In the genomic region with DNA sequence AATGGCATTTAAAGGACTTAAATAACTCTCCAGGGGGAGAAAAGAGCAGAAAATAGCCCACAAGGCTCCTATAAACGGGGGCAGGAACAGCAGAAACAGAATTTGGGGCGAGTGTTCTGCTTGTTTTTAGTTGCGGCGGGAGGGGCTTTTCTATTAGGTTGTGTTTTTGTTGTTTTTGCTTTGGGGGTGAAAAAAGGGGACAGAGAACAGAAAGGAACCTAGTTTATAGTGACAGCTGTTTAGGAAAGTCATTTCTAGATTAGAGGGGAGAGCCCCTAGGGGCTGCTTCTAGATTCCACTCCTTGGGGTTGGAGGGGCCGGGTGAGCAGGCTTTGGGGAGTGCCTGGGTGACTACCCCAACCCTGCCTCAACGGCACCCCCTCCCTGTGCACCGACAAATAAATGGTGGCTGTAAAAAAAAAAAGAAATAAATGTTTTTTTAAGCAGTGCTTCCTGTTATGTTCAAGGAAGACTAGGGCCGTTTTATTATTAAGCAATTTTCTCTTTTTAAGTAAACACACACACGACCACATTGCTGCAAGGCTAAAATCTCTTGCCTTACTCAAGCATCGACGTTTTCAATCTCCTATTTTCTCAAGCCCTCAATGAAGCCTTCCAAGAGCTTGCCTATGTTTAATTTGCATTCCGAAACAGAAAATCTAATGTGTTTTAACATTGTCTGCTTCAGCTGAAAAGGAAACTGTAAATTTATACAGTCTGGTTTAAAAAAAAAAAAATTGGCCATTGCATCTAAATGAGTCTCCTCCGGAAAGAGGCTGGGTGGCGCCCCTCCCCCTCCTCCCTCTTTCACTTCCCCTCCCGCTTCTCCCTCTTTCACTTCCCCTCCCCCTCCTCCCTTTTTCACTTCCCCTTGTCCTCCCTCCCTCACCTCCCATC, we compare ENCODE assay signal across 8 cellular contexts.
DNase-seq lines count a peak whose midpoint lies in the region; ATAC-seq, FAIRE-seq and TF ChIP-seq lines count a peak whose summit lies in the region.

No MANE protein-coding gene starts in this region.

- H3K4me3 ChIP-seq in fibroblast of lung (replicated peaks in 1 of 4; ENCODE audit: control extremely low read depth in 1 of 4, insufficient read depth in 1 of 4, low read depth in 3 of 4, low read length in 4 of 4) (peak overlapping the region in 2 of 4 experiments; percentile 28 to 32), neutrophil (ENCODE audit: low read depth in 1 of 2, low read length in 1 of 2) (peak overlapping the region; percentile 48 to 63)

- peaks cover 9% of the 10 kb centered on the region for H3K4me1 ChIP-seq in fibroblast of lung (ENCODE audit: control insufficient read depth, extremely low read depth, insufficient read depth, low read length)
- H3K4me1 ChIP-seq in neutrophil (ENCODE audit: control insufficient read depth in 1 of 2, insufficient read depth in 1 of 2, low read depth in 1 of 2, low read length in 1 of 2) = peaks cover 33 to 46% of the 10 kb centered on the region in 2 experiments

- H3K27me3 ChIP-seq in fibroblast of lung (ENCODE audit: control insufficient read depth, insufficient read depth, low read length) (no peaks in the 10 kb centered on the region), neutrophil (no peaks in the 10 kb centered on the region)

- H3K27me3 Mint-ChIP-seq in activated CD8-positive, alpha-beta T cell treated with anti-CD3 and anti-CD28 coated beads, Interleukin-2, amount 10 ng/mL, durations not matched to agents 7 days and 5 days (ENCODE audit: low read depth) = no peaks in the 10 kb centered on the region

- H3K4me2 ChIP-seq in fibroblast of lung (ENCODE audit: extremely low read depth, insufficient read depth, low read length) = peak overlapping the region; percentile 44

- POLR2A ChIA-PET in activated CD8-positive, alpha-beta T cell treated with anti-CD3 and anti-CD28 coated beads, Interleukin-2, amount 10 ng/mL, durations not matched to agents 7 days and 5 days (lab: Charles Lee) = interaction anchor here (0.6 to 1.8 kb wide), 3 partner anchors 11 to 135 kb away, joined by 3 to 5 read pairs (median 4); no protein-coding TSS in a partner anchor

- peak overlapping the region; percentile 7 for H3K9ac ChIP-seq in fibroblast of lung (ENCODE audit: insufficient read depth, low read length)

- CTCF ChIA-PET in activated CD8-positive, alpha-beta T cell treated with anti-CD3 and anti-CD28 coated beads, Interleukin-2, amount 10 ng/mL, durations not matched to agents 7 days and 5 days (lab: Charles Lee) = interaction anchor here (1.0 to 1.8 kb wide), 3 partner anchors 11 to 121 kb away, joined by 4 to 8 read pairs (median 5); no protein-coding TSS in a partner anchor

- H3K9me3 Mint-ChIP-seq in activated CD8-positive, alpha-beta T cell treated with anti-CD3 and anti-CD28 coated beads, Interleukin-2, amount 10 ng/mL, durations not matched to agents 7 days and 5 days (ENCODE audit: insufficient read depth) = no peaks in the 10 kb centered on the region

- no peaks in the 10 kb centered on the region for H3K36me3 ChIP-seq in fibroblast of lung (ENCODE audit: control insufficient read depth, insufficient read depth, low read length)
- no peaks in the 10 kb centered on the region for H3K36me3 ChIP-seq in neutrophil

- H3K9me3 ChIP-seq in fibroblast of lung (ENCODE audit: control insufficient read depth, insufficient read depth, low read depth, low read length) (no peaks in the 10 kb centered on the region), neutrophil (no peaks in the 10 kb centered on the region)

- H2AFZ ChIP-seq in fibroblast of lung (ENCODE audit: low read length) = no peak overlapping the region

- H3K79me2 ChIP-seq in fibroblast of lung (ENCODE audit: control insufficient read depth, insufficient read depth, low read length) = no peaks in the 10 kb centered on the region

- H3K27ac Mint-ChIP-seq in activated CD8-positive, alpha-beta T cell treated with anti-CD3 and anti-CD28 coated beads, Interleukin-2, amount 10 ng/mL, durations not matched to agents 7 days and 5 days = peak overlapping the region; percentile 92

- ATAC-seq in Right ventricle myocardium inferior (peak; percentile 9), HG02885 (IDR thresholded peaks at IDR 0.05; ENCODE audit: poor library complexity, unreplicated experiment) (peak; percentile 81)
- ATAC-seq in activated CD8-positive, alpha-beta T cell treated with anti-CD3 and anti-CD28 coated beads, Interleukin-2, amount 10 ng/mL, durations not matched to agents 7 days and 5 days = peak; percentile 63

- peak; percentile 85 for DNase-seq in Right ventricle myocardium inferior (ENCODE audit: missing footprints)
- DNase-seq in cardiac septum (ENCODE audit: low spot score) = no peak
- peak; percentile 28 for DNase-seq in NCI-H510A (lab: John Stamatoyannopoulos, UW)
- peak; percentile 74 for DNase-seq in activated CD8-positive, alpha-beta T cell treated with anti-CD3 and anti-CD28 coated beads, Interleukin-2, amount 10 ng/mL, durations not matched to agents 7 days and 5 days
- DNase-seq in fibroblast of lung (ENCODE audit: low read depth in 2 of 2) = peak; percentile 53 to 84
- no peak for DNase-seq in RCC 7860 (ENCODE audit: low spot score)

- TF ChIP-seq CTCF in fibroblast of lung (conservative IDR thresholded peaks at IDR 0.05 in 1 of 2, IDR thresholded peaks at IDR 0.05 in 1 of 2; ENCODE audit: low read depth in 1 of 2, low read length in 2 of 2) (no peak), neutrophil (IDR thresholded peaks at IDR 0.05) (peak; percentile 2)

- peak overlapping the region; percentile 74 for H3K4me3 Mint-ChIP-seq in activated CD8-positive, alpha-beta T cell treated with anti-CD3 and anti-CD28 coated beads, Interleukin-2, amount 10 ng/mL, durations not matched to agents 7 days and 5 days

- peaks cover 37% of the 10 kb centered on the region for H3K4me1 Mint-ChIP-seq in activated CD8-positive, alpha-beta T cell treated with anti-CD3 and anti-CD28 coated beads, Interleukin-2, amount 10 ng/mL, durations not matched to agents 7 days and 5 days (ENCODE audit: low read depth)

- intact Hi-C loops in Right ventricle myocardium inferior (cut with DNase I) = loop anchor here (1.0 kb wide), 1 partner anchor 122 kb away; no protein-coding TSS in a partner anchor
- intact Hi-C loops in cardiac septum (cut with DNase I) = loop anchor here (1.0 to 5.0 kb wide), 2 partner anchors 122 to 191 kb away; no protein-coding TSS in a partner anchor

- no peak for FAIRE-seq in RCC 7860 (lab: Jason Lieb, UNC)

- H3K36me3 Mint-ChIP-seq in activated CD8-positive, alpha-beta T cell treated with anti-CD3 and anti-CD28 coated beads, Interleukin-2, amount 10 ng/mL, durations not matched to agents 7 days and 5 days (ENCODE audit: low read depth) = no peaks in the 10 kb centered on the region

- no peaks in the 10 kb centered on the region for H4K20me1 ChIP-seq in fibroblast of lung (ENCODE audit: control insufficient read depth, extremely low read depth, insufficient read depth, low read length)

- H3K27ac ChIP-seq in fibroblast of lung (ENCODE audit: insufficient read depth, low read length) = peak overlapping the region; percentile 67
- H3K27ac ChIP-seq in neutrophil = peak overlapping the region; percentile 99

Comparison
In these comparisons a context has a peak if more than half of its experiments do, and no peak if none do; other contexts are left out.
1. DNase-seq: peak in Right ventricle myocardium inferior (single experiment), NCI-H510A (single experiment), activated CD8-positive, alpha-beta T cell treated with anti-CD3 and anti-CD28 coated beads, Interleukin-2, amount 10 ng/mL, durations not matched to agents 7 days and 5 days (single experiment) and fibroblast of lung (2 of 2); none in cardiac septum (single experiment) and RCC 7860 (single experiment).
2. ATAC-seq: peak in every context shown above with its lines; median percentile 81 in HG02885; 63 in activated CD8-positive, alpha-beta T cell treated with anti-CD3 and anti-CD28 coated beads, Interleukin-2, amount 10 ng/mL, durations not matched to agents 7 days and 5 days; 9 in Right ventricle myocardium inferior.